ENCODE assay signal across 8 cellular contexts in the genomic region with DNA sequence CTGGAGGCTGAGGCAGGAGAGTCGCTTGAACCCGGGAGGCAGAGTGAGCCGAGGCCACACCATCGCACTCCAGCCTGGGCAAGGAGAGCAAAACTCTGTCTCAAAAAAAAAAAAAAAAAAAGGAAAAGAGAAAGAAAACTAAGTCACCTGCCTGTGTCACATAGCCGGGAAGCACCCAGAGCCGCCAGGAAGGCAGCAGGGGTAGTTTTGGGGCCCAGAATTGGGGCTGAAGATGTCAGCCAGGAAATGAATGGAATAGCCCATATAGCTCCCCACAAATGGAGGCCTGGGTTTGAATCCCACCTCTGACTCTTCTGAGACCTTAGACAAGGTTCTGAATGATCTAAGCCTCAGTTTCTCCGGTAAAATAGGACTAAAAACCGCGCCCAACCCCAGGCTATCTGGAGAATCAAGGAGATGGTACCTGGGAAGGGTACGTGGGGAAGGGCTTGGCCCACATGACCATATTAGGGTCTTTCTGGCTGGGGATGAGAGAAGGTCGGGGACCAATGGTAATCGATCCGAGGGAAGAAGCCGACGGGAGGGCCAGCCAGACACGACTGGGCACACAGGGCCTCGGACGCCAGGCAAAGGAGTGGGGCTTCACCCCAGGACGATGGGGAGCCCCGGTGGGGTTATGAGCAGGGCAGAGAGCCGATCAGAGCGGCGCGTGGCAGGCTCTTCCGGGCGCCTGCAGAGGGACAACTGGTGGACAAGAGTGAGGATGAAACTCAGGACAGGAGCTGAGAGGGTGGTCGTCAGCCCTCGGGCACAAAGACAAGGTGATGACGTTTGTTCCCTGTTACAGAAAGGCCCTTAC. TPM values are rescaled to one million over a fixed set of nuclear protein-coding genes. Genes with fewer than 3 reads are reported as not detected.
DNase-seq lines count a peak whose midpoint lies in the region; ATAC-seq, FAIRE-seq and TF ChIP-seq lines count a peak whose summit lies in the region.

No MANE protein-coding gene starts in this region.

- FAIRE-seq in astrocyte (lab: Jason Lieb, UNC) (no peak), keratinocyte (lab: Jason Lieb, UNC) (no peak)

- H3K9me3 Mint-ChIP-seq in astrocyte (ENCODE audit: unreplicated experiment), result no peaks in the 10 kb centered on the region

- no peaks in the 10 kb centered on the region for H3K79me2 ChIP-seq in DND-41 (ENCODE audit: insufficient read depth, low read length)
- no peaks in the 10 kb centered on the region for H3K79me2 ChIP-seq in astrocyte (ENCODE audit: insufficient read depth, low read length)
- no peaks in the 10 kb centered on the region for H3K79me2 ChIP-seq in keratinocyte (ENCODE audit: control insufficient read depth, insufficient read depth, low read length)

- H3K9ac ChIP-seq in DND-41 (ENCODE audit: low read depth, low read length), result no peak overlapping the region
- peak overlapping the region; percentile 74 for H3K9ac ChIP-seq in astrocyte (ENCODE audit: low read length)
- peak overlapping the region; percentile 56 for H3K9ac ChIP-seq in keratinocyte (ENCODE audit: control insufficient read depth, extremely low read depth, insufficient read depth, low read length)

- H4K20me1 ChIP-seq in DND-41 (ENCODE audit: insufficient read depth, low read length), result peaks cover 57% of the 10 kb centered on the region
- H4K20me1 ChIP-seq in astrocyte (ENCODE audit: insufficient read depth, low read length), result peaks cover 20% of the 10 kb centered on the region
- H4K20me1 ChIP-seq in keratinocyte (ENCODE audit: control insufficient read depth, extremely low read depth, insufficient read depth, low read length), result peaks cover 3% of the 10 kb centered on the region

- no peaks in the 10 kb centered on the region for H3K9me3 ChIP-seq in DND-41 (ENCODE audit: insufficient read depth, low read length, severe bottlenecking)
- H3K9me3 ChIP-seq in astrocyte (ENCODE audit: insufficient read depth, low read depth, low read length), result no peaks in the 10 kb centered on the region
- H3K9me3 ChIP-seq in keratinocyte (ENCODE audit: control insufficient read depth, low read depth, low read length), result no peaks in the 10 kb centered on the region

- TF ChIP-seq CTCF in DND-41 (IDR thresholded peaks at IDR 0.05; ENCODE audit: borderline replicate concordance, extremely low read depth, low read length, poor library complexity, severe bottlenecking) (no peak), astrocyte (IDR thresholded peaks at IDR 0.05; ENCODE audit: insufficient read depth, low read depth, low read length) (no peak), keratinocyte (optimal IDR thresholded peaks at IDR 0.05 in 1 of 3, IDR thresholded peaks at IDR 0.05 in 1 of 3, conservative IDR thresholded peaks at IDR 0.05 in 1 of 3; ENCODE audit: extremely low read depth in 1 of 3, insufficient read depth in 2 of 3, low read length in 3 of 3) (peak in 1 of 3 experiments; percentile 5)

- H3K36me3 ChIP-seq in DND-41 (ENCODE audit: insufficient read depth, low read length) (peaks cover 14% of the 10 kb centered on the region), astrocyte (ENCODE audit: insufficient read depth, low read length) (no peaks in the 10 kb centered on the region), keratinocyte (ENCODE audit: control insufficient read depth in 2 of 2, extremely low read depth in 1 of 2, insufficient read depth in 2 of 2, low read length in 2 of 2) (peaks cover 0 to 3% of the 10 kb centered on the region in 2 experiments)

- H3K9me1 ChIP-seq in keratinocyte (ENCODE audit: control insufficient read depth, extremely low read depth, insufficient read depth, low read length), result no peaks in the 10 kb centered on the region

- DNase-seq in DND-41 (no peak), HT-29 (ENCODE audit: low spot score) (peak; percentile 29), astrocyte (ENCODE audit: low read depth) (no peak), keratinocyte (ENCODE audit: low read depth, low spot score) (no peak), substantia nigra (lab: John Stamatoyannopoulos, UW) (no peak), NCI-H1105 (lab: John Stamatoyannopoulos, UW) (no peak)
- no peak for DNase-seq in stimulated activated CD4-positive, alpha-beta T cell treated with anti-CD3 and anti-CD28 coated beads, Interleukin-4, amount 100 ng/mL, for 24 hours

- peak overlapping the region; percentile 76 for H3K4me3 Mint-ChIP-seq in astrocyte (ENCODE audit: unreplicated experiment)

- dilution Hi-C loops in keratinocyte (cut with MboI; ENCODE audit: extremely low pct_ligation_motif_present, low sequenced_read_pairs), result no loop called here

- peaks cover 15% of the 10 kb centered on the region for H3K4me1 ChIP-seq in DND-41 (ENCODE audit: insufficient read depth, low read length)
- peaks cover 13% of the 10 kb centered on the region for H3K4me1 ChIP-seq in astrocyte (ENCODE audit: insufficient read depth, low read length)
- H3K4me1 ChIP-seq in keratinocyte (ENCODE audit: control insufficient read depth, extremely low read depth, insufficient read depth, low read length), result peaks cover 37% of the 10 kb centered on the region

- H3K4me1 Mint-ChIP-seq in astrocyte (ENCODE audit: low read depth, unreplicated experiment), result peaks cover 11% of the 10 kb centered on the region

- ATAC-seq in DND-41 (ENCODE audit: insufficient read depth, low read depth), result peak; percentile 9
- peak; percentile 30 for ATAC-seq in GM21360 (IDR thresholded peaks at IDR 0.05; ENCODE audit: unreplicated experiment)

- H3K4me2 ChIP-seq in DND-41 (ENCODE audit: insufficient read depth, low read length) (peak overlapping the region; percentile 70), astrocyte (ENCODE audit: low read length) (peak overlapping the region; percentile 98), keratinocyte (ENCODE audit: control insufficient read depth, extremely low read depth, insufficient read depth, low read depth, low read length) (peak overlapping the region; percentile 89)

- H3K27ac Mint-ChIP-seq in astrocyte (ENCODE audit: unreplicated experiment), result peak overlapping the region; percentile 78

- peaks cover 4% of the 10 kb centered on the region for H3K36me3 Mint-ChIP-seq in astrocyte (ENCODE audit: low read depth, unreplicated experiment)

- H3K27me3 ChIP-seq in DND-41 (ENCODE audit: insufficient read depth, low read length, poor library complexity) (peaks cover 20% of the 10 kb centered on the region), astrocyte (ENCODE audit: insufficient read depth, low read length) (peaks cover 33% of the 10 kb centered on the region), keratinocyte (ENCODE audit: control insufficient read depth, extremely low read depth, insufficient read depth, low read length) (peaks cover 37% of the 10 kb centered on the region)

- H3K4me3 ChIP-seq in DND-41 (ENCODE audit: low read depth in 1 of 2, low read length in 2 of 2), result peak overlapping the region in 1 of 2 experiments; percentile 46; a peak in 2 of 4 replicates
- peak overlapping the region; percentile 48 for H3K4me3 ChIP-seq in astrocyte (ENCODE audit: insufficient read depth, low read depth, low read length)
- peak overlapping the region; percentile 27 to 71 (median 46) for H3K4me3 ChIP-seq in keratinocyte (ENCODE audit: control insufficient read depth in 2 of 3, extremely low read depth in 1 of 3, insufficient read depth in 2 of 3, low read depth in 1 of 3, low read length in 3 of 3)

- H2AFZ ChIP-seq in DND-41 (ENCODE audit: low read depth, low read length) (no peak overlapping the region), astrocyte (ENCODE audit: low read depth, low read length) (peak overlapping the region; percentile 83), keratinocyte (ENCODE audit: control insufficient read depth, low read length) (peak overlapping the region; percentile 83)

- H3K27ac ChIP-seq in DND-41 (ENCODE audit: low read length), result no peak overlapping the region
- H3K27ac ChIP-seq in astrocyte (ENCODE audit: low read depth, low read length), result no peak overlapping the region
- peak overlapping the region; percentile 6 for H3K27ac ChIP-seq in keratinocyte (ENCODE audit: control insufficient read depth, insufficient read depth, low read length)
- H3K27ac ChIP-seq in substantia nigra (ENCODE audit: low read depth, low read length, poor library complexity, severe bottlenecking), result peak overlapping the region; percentile 35

- peaks cover 27% of the 10 kb centered on the region for H3K27me3 Mint-ChIP-seq in astrocyte (ENCODE audit: low read depth, unreplicated experiment)

RNA-seq across cellular contexts. Expression of a gene that starts 14.4 kb away (rescaled TPM):
- total RNA-seq in HT-29 (2014; rRNA removed; shearing (Covaris generic)), result 77.2 and 85.3 TPM in 2 replicates
- total RNA-seq in astrocyte, result 91.0 and 97.3 TPM in 2 replicates
- 56.8 to 87.0 TPM (median 58.7 TPM) in 3 replicates for polyA plus RNA-seq in keratinocyte
- 53.5 TPM for polyA plus RNA-seq in keratinocyte (2011; ENCODE audit: low read depth)
- 34.7 and 119 TPM in 2 replicates for polyA plus RNA-seq in keratinocyte (2011; cell fraction: cytosol; rRNA removed)
- 49.3 and 68.1 TPM in 2 replicates for polyA plus RNA-seq in keratinocyte (2011; cell fraction: nucleus; rRNA removed)
- polyA plus RNA-seq in keratinocyte (2012; ENCODE audit: low replicate concordance), result 59.4 and 143 TPM in 2 replicates
- polyA minus RNA-seq in keratinocyte, result 6.0 to 9.8 TPM (median 6.4 TPM) in 3 replicates
- 33.4 TPM for polyA minus RNA-seq in keratinocyte (2011; cell fraction: cytosol; rRNA and poly(A)+ RNA removed)
- 10.2 and 12.6 TPM in 2 replicates for polyA minus RNA-seq in keratinocyte (2011; cell fraction: nucleus; rRNA and poly(A)+ RNA removed)

RNA-seq across cellular contexts. Expression of a gene that starts 19.7 kb away (rescaled TPM):
- 0.13 and 0.28 TPM in 2 replicates for total RNA-seq in HT-29 (2014; rRNA removed; shearing (Covaris generic))
- total RNA-seq in astrocyte, result 1.5 and 1.6 TPM in 2 replicates
- polyA plus RNA-seq in keratinocyte, result not detected in 3 replicates
- not detected for polyA plus RNA-seq in keratinocyte (2011; ENCODE audit: low read depth)
- not detected in 2 replicates for polyA plus RNA-seq in keratinocyte (2011; cell fraction: cytosol; rRNA removed)
- not detected in 2 replicates for polyA plus RNA-seq in keratinocyte (2011; cell fraction: nucleus; rRNA removed)
- 0.06 TPM in 1 of 2 replicates, not detected in the other for polyA plus RNA-seq in keratinocyte (2012; ENCODE audit: low replicate concordance)
- polyA minus RNA-seq in keratinocyte, result not detected in 3 replicates
- polyA minus RNA-seq in keratinocyte (2011; cell fraction: cytosol; rRNA and poly(A)+ RNA removed), result not detected
- polyA minus RNA-seq in keratinocyte (2011; cell fraction: nucleus; rRNA and poly(A)+ RNA removed), result not detected in 2 replicates

Comparison
In these comparisons a context has a peak if more than half of its experiments do, and no peak if none do; other contexts are left out.
1. H3K27ac ChIP-seq: peak in keratinocyte (single experiment) and substantia nigra (single experiment); none in DND-41 (single experiment) and astrocyte (single experiment).
2. Peak in every context shown above with its lines, with median percentiles within 50 percentile points of each other: H3K4me2 ChIP-seq.